In genomic region chr1:213325482-213325881, GRCh38 we compare ENCODE assay signal across 1 cellular context.
TF ChIP-seq lines count a peak whose summit lies in the region.

No MANE protein-coding gene starts in this region.

TF ChIP-seq in GM12878, 131 proteins besides CTCF, POLR2A, EP300 and RAD21 (continued from another document):
- TF ChIP-seq POLR2AphosphoS5 (IDR thresholded peaks at IDR 0.05; ENCODE audit: low read length) (no peak), EZH2 (IDR thresholded peaks at IDR 0.05; ENCODE audit: borderline replicate concordance, control insufficient read depth, low read depth, low read length) (no peak)
